In the genomic region with DNA sequence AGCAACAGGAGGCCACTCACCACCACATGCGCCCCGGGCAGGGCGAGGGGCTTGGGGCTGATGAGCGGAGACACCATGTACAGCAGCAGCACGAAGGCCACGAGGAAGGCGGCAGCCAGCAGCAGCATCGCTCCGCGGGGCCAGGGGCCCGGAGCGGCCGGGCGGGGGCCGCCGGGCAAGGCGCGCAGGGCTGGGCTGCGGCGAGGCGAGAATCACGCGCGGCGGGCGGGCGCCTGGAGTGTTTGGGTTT, we compare ENCODE assay signal across 8 cellular contexts. TPM values are rescaled to one million over a fixed set of nuclear protein-coding genes. Genes with fewer than 3 reads are reported as not detected.
A peak's percentile ranks its signal among the peaks of the same experiment; 100 is the strongest.
DNase-seq lines count a peak whose midpoint lies in the region; ATAC-seq and TF ChIP-seq lines count a peak whose summit lies in the region.

A gene with protein sequence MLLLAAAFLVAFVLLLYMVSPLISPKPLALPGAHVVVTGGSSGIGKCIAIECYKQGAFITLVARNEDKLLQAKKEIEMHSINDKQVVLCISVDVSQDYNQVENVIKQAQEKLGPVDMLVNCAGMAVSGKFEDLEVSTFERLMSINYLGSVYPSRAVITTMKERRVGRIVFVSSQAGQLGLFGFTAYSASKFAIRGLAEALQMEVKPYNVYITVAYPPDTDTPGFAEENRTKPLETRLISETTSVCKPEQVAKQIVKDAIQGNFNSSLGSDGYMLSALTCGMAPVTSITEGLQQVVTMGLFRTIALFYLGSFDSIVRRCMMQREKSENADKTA (minus strand): TSS at position 216 of the 250 bp plus-strand sequence. CDS start 88 bp downstream, at position 128.

- TF ChIP-seq CTCF in CD14-positive monocyte (IDR thresholded peaks at IDR 0.05), result no peak
- TF ChIP-seq CTCF in OCI-LY7 (conservative IDR thresholded peaks at IDR 0.05; ENCODE audit: low read length), result no peak
- no peak for TF ChIP-seq CTCF in epithelial cell of esophagus (IDR thresholded peaks at IDR 0.05; ENCODE audit: insufficient read depth, low read depth, low read length, missing control alignments)

- H3K4me3 ChIP-seq in OCI-LY7 (ENCODE audit: low read depth, low read length, poor library complexity, severe bottlenecking), result peak within 1 kb of the TSS; percentile 85
- H3K4me3 ChIP-seq in epithelial cell of esophagus (ENCODE audit: low read length), result peak within 1 kb of the TSS; percentile 78

- no peak within 1 kb of the TSS for H3K27ac ChIP-seq in OCI-LY7 (ENCODE audit: low read depth, low read length, poor library complexity, severe bottlenecking)

- intact Hi-C loops in CD14-positive monocyte (cut with micrococcal nuclease) (loop anchor here (5.0 to 10.0 kb wide), 2 partner anchors 55 to 58 kb away; a partner anchor contains a TSS), OCI-LY7 (cut with micrococcal nuclease; ENCODE audit: unreplicated experiment) (loop anchor here (2.0 kb wide), 1 partner anchor 56 kb away; a partner anchor contains a TSS)

- CTCF ChIA-PET in OCI-LY7 (lab: Charles Lee; ENCODE audit: unreplicated experiment), result no interaction called here

- H3K4me1 ChIP-seq in OCI-LY7 (ENCODE audit: insufficient read depth, low read length, poor library complexity, severe bottlenecking), result no peaks in the 10 kb centered on the region

- no peaks in the 10 kb centered on the region for H3K9me2 ChIP-seq in OCI-LY7 (ENCODE audit: insufficient read depth, low read length)

- H3K4me1 Mint-ChIP-seq in CD14-positive monocyte, result peaks cover 25% of the 10 kb centered on the region
- peaks cover 36 to 47% of the 10 kb centered on the region in 2 donors for H3K4me1 Mint-ChIP-seq in natural killer cell treated with Interleukin-12 subunit alpha and Interleukin-12 subunit beta and Interleukin-15 and Interleukin-18, amount 100 ng/mL, for 72 hours (ENCODE audit: low read depth in 2 of 2)

- no peaks in the 10 kb centered on the region for H3K9me3 ChIP-seq in OCI-LY7 (ENCODE audit: low read length)

- peak within 1 kb of the TSS; percentile 89 for H2AFZ ChIP-seq in OCI-LY7 (ENCODE audit: low read length)

- H3K27me3 Mint-ChIP-seq in CD14-positive monocyte (ENCODE audit: low read depth in 3 of 3), result peaks cover 5 to 8% (median 6%) of the 10 kb centered on the region in 3 donors
- H3K27me3 Mint-ChIP-seq in natural killer cell treated with Interleukin-12 subunit alpha and Interleukin-12 subunit beta and Interleukin-15 and Interleukin-18, amount 100 ng/mL, for 72 hours, result peaks cover 0 to 12% of the 10 kb centered on the region in 2 donors

- POLR2A ChIA-PET in OCI-LY7 (lab: Charles Lee), result no interaction called here

- H3K36me3 Mint-ChIP-seq in CD14-positive monocyte, result peaks cover 4 to 9% of the 10 kb centered on the region in 2 donors
- H3K36me3 Mint-ChIP-seq in natural killer cell treated with Interleukin-12 subunit alpha and Interleukin-12 subunit beta and Interleukin-15 and Interleukin-18, amount 100 ng/mL, for 72 hours, result peaks cover 8% of the 10 kb centered on the region

- ATAC-seq in natural killer cell treated with Interleukin-12 subunit alpha and Interleukin-12 subunit beta and Interleukin-15 and Interleukin-18, amount 100 ng/mL, for 72 hours, result no peak
- ATAC-seq in GM19397 (IDR thresholded peaks at IDR 0.05; ENCODE audit: unreplicated experiment), result no peak

- H3K27ac Mint-ChIP-seq in CD14-positive monocyte, result peak within 1 kb of the TSS; percentile 73 to 89 (median 87)
- H3K27ac Mint-ChIP-seq in natural killer cell treated with Interleukin-12 subunit alpha and Interleukin-12 subunit beta and Interleukin-15 and Interleukin-18, amount 100 ng/mL, for 72 hours, result peak within 1 kb of the TSS; percentile 24 to 65

- BruUV-seq in OCI-LY7 (replicated peaks; lab: Mats Ljungman, UMichigan), result no TSS peak

- H3K79me2 ChIP-seq in OCI-LY7 (ENCODE audit: insufficient read depth, low read depth, low read length), result no peaks in the 10 kb centered on the region

- peak within 1 kb of the TSS; percentile 99 for H3K4me2 ChIP-seq in OCI-LY7 (ENCODE audit: low read length)

- H3K4me3 Mint-ChIP-seq in CD14-positive monocyte, result peak within 1 kb of the TSS; percentile 84 to 97
- peak within 1 kb of the TSS; percentile 93 for H3K4me3 Mint-ChIP-seq in natural killer cell treated with Interleukin-12 subunit alpha and Interleukin-12 subunit beta and Interleukin-15 and Interleukin-18, amount 100 ng/mL, for 72 hours

- H3K9me3 Mint-ChIP-seq in CD14-positive monocyte, result peaks cover 2 to 6% (median 5%) of the 10 kb centered on the region in 7 donors
- no peaks in the 10 kb centered on the region for H3K9me3 Mint-ChIP-seq in natural killer cell treated with Interleukin-12 subunit alpha and Interleukin-12 subunit beta and Interleukin-15 and Interleukin-18, amount 100 ng/mL, for 72 hours

- no peaks in the 10 kb centered on the region for H4K20me1 ChIP-seq in OCI-LY7 (ENCODE audit: insufficient read depth, low read length)

- DNase-seq in CD14-positive monocyte (ENCODE audit: low spot score), result no peak
- DNase-seq in OCI-LY7 (ENCODE audit: low spot score), result no peak
- DNase-seq in epithelial cell of esophagus (ENCODE audit: low read depth), result no peak
- no peak for DNase-seq in natural killer cell treated with Interleukin-12 subunit alpha and Interleukin-12 subunit beta and Interleukin-15 and Interleukin-18, amount 100 ng/mL, for 72 hours (ENCODE audit: low spot score)
- no peak for DNase-seq in NCI-H1417 (lab: John Stamatoyannopoulos, UW)
- DNase-seq in EL, result no peak
- no peak for DNase-seq in AG08395 (ENCODE audit: low spot score)

- H3K36me3 ChIP-seq in OCI-LY7 (ENCODE audit: insufficient read depth, low read length), result peaks cover 6% of the 10 kb centered on the region

RNA-seq across cellular contexts. Expression of the gene that starts here (rescaled TPM):
- polyA plus RNA-seq in CD14-positive monocyte, result 10 to 100 TPM; 29.9 to 38.5 TPM
- 6.5 and 7.1 TPM in 2 replicates for total RNA-seq in OCI-LY7 (2014; rRNA removed; shearing (Covaris generic))
- total RNA-seq in OCI-LY7 (2022), result 13.4 and 14.6 TPM in 2 replicates
- total RNA-seq in natural killer cell treated with Interleukin-12 subunit alpha and Interleukin-12 subunit beta and Interleukin-15 and Interleukin-18, amount 100 ng/mL, for 72 hours, result 10 to 100 TPM; 21.4 to 38.5 TPM
